In genomic region chr11:65565624-65566453, GRCh38 we compare ENCODE assay signal across 12 cellular contexts. TPM values are rescaled to one million over a fixed set of nuclear protein-coding genes. Genes with fewer than 3 reads are reported as not detected.
DNase-seq lines count a peak whose midpoint lies in the region; ATAC-seq and TF ChIP-seq lines count a peak whose summit lies in the region.
"Had no signal": no experiment of that assay in that cellular context is flagged by ENCODE, and none has a peak within 500 bp of the region (broad histone marks: within the 10 kb centered on the region; RNA-seq: fewer than 3 reads in every experiment).

No MANE protein-coding gene starts in this region.

- intact Hi-C loops in upper lobe of right lung (cut with DNase I) = no loop called here

- DNase-seq in activated naive CD4-positive, alpha-beta T cell treated with Interleukin-2 at 50 U/mL for 16 hours = peak; percentile 35
- DNase-seq in activated naive CD4-positive, alpha-beta T cell treated with anti-CD3 and anti-CD28 coated beads, Interleukin-2, amount 50 U/mL, for 16 hours = no peak
- peak; percentile 54 for DNase-seq in activated T-cell treated with anti-CD3 and anti-CD28 coated beads, Interleukin-2, amount 50 U/mL, for 24 hours
- DNase-seq in immature natural killer cell (peak; percentile 76 to 86 (median 78)), upper lobe of right lung (no peak), medulla oblongata (ENCODE audit: extremely low spot score) (no peak), BE2C (no peak)
- DNase-seq: KBM-7, kidney glomerular epithelial cell, trophoblast cell had no signal

- H3K4me3 Mint-ChIP-seq in activated T-cell treated with anti-CD3 and anti-CD28 coated beads, Interleukin-2, amount 50 U/mL, for 24 hours = peak overlapping the region; percentile 57
- H3K4me3 Mint-ChIP-seq in immature natural killer cell = peak overlapping the region; percentile 75 to 83 (median 79)

- no peaks in the 10 kb centered on the region for H3K27me3 Mint-ChIP-seq in activated T-cell treated with anti-CD3 and anti-CD28 coated beads, Interleukin-2, amount 50 U/mL, for 24 hours
- H3K27me3 Mint-ChIP-seq in immature natural killer cell (ENCODE audit: low read depth in 3 of 3) = peaks cover 9 to 27% (median 24%) of the 10 kb centered on the region in 3 donors

- H3K4me3 ChIP-seq in upper lobe of right lung (no peak overlapping the region), BE2C (ENCODE audit: low read depth, low read length) (no peak overlapping the region)

- no peaks in the 10 kb centered on the region for H3K27me3 ChIP-seq in upper lobe of right lung
- H3K27me3 ChIP-seq in BE2C = no peaks in the 10 kb centered on the region

- H3K4me1 Mint-ChIP-seq in activated T-cell treated with anti-CD3 and anti-CD28 coated beads, Interleukin-2, amount 50 U/mL, for 24 hours (ENCODE audit: low read depth) = peaks cover 53% of the 10 kb centered on the region
- H3K4me1 Mint-ChIP-seq in immature natural killer cell = peaks cover 53 to 63% of the 10 kb centered on the region in 2 donors

- H3K27ac ChIP-seq in upper lobe of right lung = peak overlapping the region; percentile 61

- no peak for TF ChIP-seq CTCF in upper lobe of right lung (IDR thresholded peaks at IDR 0.05)
- no peak for TF ChIP-seq CTCF in BE2C (IDR thresholded peaks at IDR 0.05; ENCODE audit: low read depth, low read length)

- no peak for ATAC-seq in upper lobe of right lung
- ATAC-seq in HG03378 (IDR thresholded peaks at IDR 0.05; ENCODE audit: unreplicated experiment) = no peak

- H3K36me3 Mint-ChIP-seq in activated T-cell treated with anti-CD3 and anti-CD28 coated beads, Interleukin-2, amount 50 U/mL, for 24 hours (ENCODE audit: low read depth) = peaks cover 23% of the 10 kb centered on the region
- H3K36me3 Mint-ChIP-seq in immature natural killer cell = peaks cover 0 to 3% (median 0%) of the 10 kb centered on the region in 3 donors

- no peaks in the 10 kb centered on the region for H3K9me3 Mint-ChIP-seq in activated T-cell treated with anti-CD3 and anti-CD28 coated beads, Interleukin-2, amount 50 U/mL, for 24 hours
- H3K9me3 Mint-ChIP-seq in immature natural killer cell = no peaks in the 10 kb centered on the region

- H3K4me1 ChIP-seq in upper lobe of right lung (peaks cover 31% of the 10 kb centered on the region), BE2C (no peaks in the 10 kb centered on the region)

- H3K36me3 ChIP-seq in upper lobe of right lung (no peaks in the 10 kb centered on the region), BE2C (no peaks in the 10 kb centered on the region)

- H3K27ac Mint-ChIP-seq in activated T-cell treated with anti-CD3 and anti-CD28 coated beads, Interleukin-2, amount 50 U/mL, for 24 hours = peak overlapping the region; percentile 97
- peak overlapping the region; percentile 97 to 100 (median 98) for H3K27ac Mint-ChIP-seq in immature natural killer cell

- no peaks in the 10 kb centered on the region for H3K9me3 ChIP-seq in upper lobe of right lung
- no peaks in the 10 kb centered on the region for H3K9me3 ChIP-seq in BE2C

RNA-seq across cellular contexts. Expression of gene ZNRD2, which starts 4.4 kb away (rescaled TPM):
- polyA plus RNA-seq in immature natural killer cell = 100 to 1,000 TPM in 2 of 3 donors, 10 to 100 TPM in 1; 100.0 to 138 (median 117) TPM
- 24.0 TPM for total RNA-seq in upper lobe of right lung
- 321 TPM for polyA plus RNA-seq in BE2C (2012; ENCODE audit: insufficient read depth, insufficient read length, low read depth)

RNA-seq across cellular contexts. Expression of gene FAM89B, which starts 6.5 kb away (rescaled TPM):
- polyA plus RNA-seq in immature natural killer cell = 100 to 1,000 TPM in 2 of 3 donors, 10 to 100 TPM in 1; 98.6 to 173 (median 158) TPM
- 44.1 TPM for total RNA-seq in upper lobe of right lung
- polyA plus RNA-seq in BE2C (2012; ENCODE audit: insufficient read depth, insufficient read length, low read depth) = 68.0 TPM

RNA-seq across cellular contexts. Expression of gene LTBP3, which starts 7.7 kb away (rescaled TPM):
- polyA plus RNA-seq in immature natural killer cell = 10 to 100 TPM in 2 of 3 donors, 1 to 10 TPM in 1; 3.3 to 21.0 (median 14.5) TPM
- total RNA-seq in upper lobe of right lung = 128 TPM
- polyA plus RNA-seq in BE2C (2012; ENCODE audit: insufficient read depth, insufficient read length, low read depth) = 99.8 TPM

RNA-seq across cellular contexts. Expression of gene EHBP1L1, which starts 10.0 kb away (rescaled TPM):
- 10 to 100 TPM; 14.8 to 19.3 (median 17.7) TPM for polyA plus RNA-seq in immature natural killer cell
- total RNA-seq in upper lobe of right lung = 88.3 TPM
- 3.9 TPM for polyA plus RNA-seq in BE2C (2012; ENCODE audit: insufficient read depth, insufficient read length, low read depth)

RNA-seq across cellular contexts. Expression of gene KCNK7, which starts 29.8 kb away (rescaled TPM):
- polyA plus RNA-seq in immature natural killer cell = not detected
- 1.3 TPM for total RNA-seq in upper lobe of right lung
- 2.2 TPM for polyA plus RNA-seq in BE2C (2012; ENCODE audit: insufficient read depth, insufficient read length, low read depth)
- total RNA-seq: skeletal muscle tissue had no signal

Comparison
In these comparisons a context has a peak if more than half of its experiments do, and no peak if none do; other contexts are left out.
1. DNase-seq: peak in activated naive CD4-positive, alpha-beta T cell treated with Interleukin-2 at 50 U/mL for 16 hours (single experiment), activated T-cell treated with anti-CD3 and anti-CD28 coated beads, Interleukin-2, amount 50 U/mL, for 24 hours (single experiment) and immature natural killer cell (3 of 3); none in activated naive CD4-positive, alpha-beta T cell treated with anti-CD3 and anti-CD28 coated beads, Interleukin-2, amount 50 U/mL, for 16 hours (single experiment), upper lobe of right lung (single experiment), medulla oblongata (single experiment) and BE2C (single experiment).